Comparison of ENCODE assay signal across 8 cellular contexts in genomic region chr13:40079721-40080120, GRCh38.
"Had no signal": no experiment of that assay in that cellular context is flagged by ENCODE, and none has a peak within 500 bp of the region (broad histone marks: within the 10 kb centered on the region; RNA-seq: fewer than 3 reads in every experiment).

No MANE protein-coding gene starts in this region.

- H3K4me3 Mint-ChIP-seq: GM23338, H9, HFFc6 had no signal

- ATAC-seq: GM23338, HCT116 had no signal

- DNase-seq: GM23248, GOT3, H7, H9, HCEC 1CT, HFFc6 had no signal

- H3K27ac Mint-ChIP-seq: GM23338, H9, HFFc6 had no signal
